9 cellular contexts compared by ENCODE assay signal in the genomic region with DNA sequence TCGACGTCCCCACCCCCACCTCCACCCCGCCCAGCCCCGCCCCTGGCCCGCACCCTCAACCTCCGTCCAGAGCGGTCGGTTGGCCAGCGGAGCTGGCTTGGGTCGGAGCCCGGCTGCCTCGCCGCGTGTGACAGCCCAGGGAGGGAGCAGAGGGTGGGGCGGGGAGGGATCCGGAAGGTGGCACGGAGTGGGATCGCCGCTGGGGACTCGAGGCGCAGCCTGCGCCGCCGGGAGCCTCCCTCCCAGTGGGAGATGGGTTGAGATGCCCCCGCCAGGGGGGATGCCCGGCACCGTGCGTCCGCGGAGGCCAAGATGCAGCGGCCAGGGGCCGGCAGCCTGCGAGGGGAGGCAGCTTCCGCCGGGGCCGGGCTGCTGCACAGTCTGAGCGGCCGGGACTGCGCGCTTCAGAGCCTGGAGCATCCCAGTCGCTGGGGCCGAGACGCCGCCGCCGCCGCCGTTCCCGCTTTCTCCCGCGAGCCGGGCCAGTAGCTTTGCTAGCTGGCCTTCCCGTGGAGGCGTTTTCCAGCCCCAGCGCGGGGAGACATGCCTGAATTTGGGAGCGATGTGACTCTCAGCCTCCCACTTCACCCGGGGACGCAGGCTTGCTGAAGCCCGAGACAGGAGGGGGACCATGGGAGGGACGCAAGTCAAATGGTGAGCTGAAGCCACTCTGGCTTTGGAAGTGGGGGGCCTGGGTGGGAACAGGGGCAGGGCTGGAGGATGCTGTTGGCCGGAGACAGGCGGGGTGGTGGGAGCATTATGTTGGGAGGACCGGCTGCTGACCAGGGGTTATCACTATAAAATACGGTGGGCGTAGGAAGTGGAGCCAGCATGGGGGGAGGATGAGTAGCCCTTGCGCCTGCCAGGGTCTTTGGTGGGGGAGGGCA. TPM values are rescaled to one million over a fixed set of nuclear protein-coding genes. Genes with fewer than 3 reads are reported as not detected.
A peak's percentile ranks its signal among the peaks of the same experiment; 100 is the strongest.
DNase-seq lines count a peak whose midpoint lies in the region; ATAC-seq, FAIRE-seq and TF ChIP-seq lines count a peak whose summit lies in the region.
"Had no signal": no experiment of that assay in that cellular context is flagged by ENCODE, and none has a peak within 500 bp of the region (broad histone marks: within the 10 kb centered on the region; RNA-seq: fewer than 3 reads in every experiment).

No MANE protein-coding gene starts in this region.

- RAD21 ChIA-PET in GM12878 (lab: Charles Lee; ENCODE audit: unreplicated experiment): interaction anchor here (6.7 kb wide), 1 partner anchor 43 kb away, joined by 109 read pairs; a partner anchor contains a TSS

- peak; percentile 63 for ATAC-seq in GM12878
- peak; percentile 83 to 90 (median 84) for ATAC-seq in psoas muscle
- no peak for ATAC-seq in HG03571 (IDR thresholded peaks at IDR 0.05; ENCODE audit: unreplicated experiment)
- ATAC-seq in HG02973 (IDR thresholded peaks at IDR 0.05; ENCODE audit: unreplicated experiment): no peak

- POLR2A ChIA-PET in GM12878 (lab: Charles Lee): no interaction called here

- no peak for TF ChIP-seq EP300 in GM12878 (IDR thresholded peaks at IDR 0.05; ENCODE audit: borderline replicate concordance in 1 of 2, control insufficient read depth in 1 of 2, low read depth in 2 of 2, low read length in 2 of 2)

- H4K20me1 ChIP-seq in GM12878 (ENCODE audit: control insufficient read depth, insufficient read depth): no peaks in the 10 kb centered on the region

- H3K4me1 ChIP-seq in GM12878 (ENCODE audit: control insufficient read depth, insufficient read depth, low read length) (peaks cover 12% of the 10 kb centered on the region), psoas muscle (peaks cover 30% of the 10 kb centered on the region)

- FAIRE-seq in GM12878 (lab: Jason Lieb, UNC): no peak
- FAIRE-seq: A204.1 had no signal

- TF ChIP-seq CTCF in GM12878 (IDR thresholded peaks at IDR 0.05 in 2 of 3, conservative IDR thresholded peaks at IDR 0.05 in 1 of 3; ENCODE audit: control insufficient read depth in 2 of 3, extremely low read depth in 1 of 3, insufficient read depth in 1 of 3, low read depth in 3 of 3, low read length in 3 of 3) (no peak), psoas muscle (IDR thresholded peaks at IDR 0.05) (no peak)

- CTCF ChIA-PET in GM12878 (lab: Yijun Ruan, JAX): interaction anchor here (8.8 kb wide), 1 partner anchor 45 kb away, joined by 180 read pairs; no protein-coding TSS in a partner anchor

- SMC1A ChIA-PET in GM12878 (lab: Charles Lee; ENCODE audit: uncharacterized antibody, unreplicated experiment): no interaction called here

- intact Hi-C loops in GM12878 (cut with micrococcal nuclease; ENCODE audit: unreplicated experiment) (no loop called here), psoas muscle (cut with DNase I) (loop anchor here in 1 of 2 donors (5.0 kb wide), 1 partner anchor 100 kb away; a partner anchor contains a TSS)

- peak; percentile 8 for DNase-seq in DMS153 (lab: John Stamatoyannopoulos, UW)
- DNase-seq in DMS153 treated with DMSO at 0.1 percent for 48 hours (lab: John Stamatoyannopoulos, UW; ENCODE audit: unreplicated experiment): no peak
- peak; percentile 71 for DNase-seq in NCI-H69 (lab: John Stamatoyannopoulos, UW)
- DNase-seq in GM12878 (ENCODE audit: low read depth, low spot score): no peak
- DNase-seq in hypothalamus (lab: John Stamatoyannopoulos, UW): peak in 49 of 51 donors; percentile 32 to 86 (median 67)
- peak; percentile 76 to 86 for DNase-seq in psoas muscle

- peaks cover 5 to 8% of the 10 kb centered on the region in 2 experiments; a peak in 2 of 4 replicates for H3K27me3 ChIP-seq in GM12878 (replicated peaks in 1 of 2; ENCODE audit: control insufficient read depth in 2 of 2, insufficient read depth in 2 of 2, low read length in 1 of 2)
- H3K27me3 ChIP-seq in psoas muscle (ENCODE audit: insufficient read depth in 3 of 3, low read length in 2 of 3): no peaks in the 10 kb centered on the region

- 18% methylated on average over 35 of the region's 67 CpGs for WGBS in GM12878 (ENCODE audit: insufficient coverage, insufficient replicate concordance, low lambda C conversion rate, missing lambda C conversion rate)
- 1 to 3% (median 2%) methylated on average over 28 to 67 of the region's 67 CpGs for WGBS in psoas muscle, 3 donors

- H3K4me3 ChIP-seq in GM12878 (peak overlapping the region; percentile 72; the same call in 1 of the 2 replicates), psoas muscle (peak overlapping the region; percentile 89)

- no TSS peak for BruUV-seq in GM12878 (replicated peaks; lab: Mats Ljungman, UMichigan)

- TF ChIP-seq RAD21 in GM12878 (IDR thresholded peaks at IDR 0.05; ENCODE audit: insufficient read depth, low read depth, low read length): no peak

- no peaks in the 10 kb centered on the region for H3K79me2 ChIP-seq in GM12878 (ENCODE audit: control insufficient read depth, insufficient read depth, low read length)

- H2AFZ ChIP-seq in GM12878 (ENCODE audit: control insufficient read depth, low read depth, low read length): peak overlapping the region; percentile 78

- H3K9me3 ChIP-seq in GM12878 (replicated peaks; ENCODE audit: control insufficient read depth, insufficient read depth, low read length) (no peaks in the 10 kb centered on the region), psoas muscle (no peaks in the 10 kb centered on the region)

- no peak for TF ChIP-seq POLR2A in GM12878 (IDR thresholded peaks at IDR 0.05; ENCODE audit: low read depth, low read length)

- H3K9ac ChIP-seq in GM12878 (ENCODE audit: control insufficient read depth, insufficient read depth, low read length): peak overlapping the region; percentile 40; the same call in 1 of the 2 replicates

- H3K27ac ChIP-seq in GM12878 (ENCODE audit: control insufficient read depth, insufficient read depth) (no peak overlapping the region), psoas muscle (peak overlapping the region; percentile 85)

- in situ Hi-C loops in GM12878 (cut with MboI): no loop called here

- H3K4me2 ChIP-seq in GM12878 (ENCODE audit: control insufficient read depth, insufficient read depth): peak overlapping the region; percentile 94

- no peaks in the 10 kb centered on the region for H3K36me3 ChIP-seq in GM12878 (ENCODE audit: control insufficient read depth in 2 of 2, insufficient read depth in 2 of 2, low read length in 1 of 2)
- H3K36me3 ChIP-seq in psoas muscle (ENCODE audit: insufficient read depth in 1 of 2, low read depth in 1 of 2): peaks cover 0 to 22% of the 10 kb centered on the region in 2 donors

RNA-seq across cellular contexts. Expression of a gene that starts 40.2 kb away (rescaled TPM):
- total RNA-seq in GM12878 (2013; cell fraction: nucleolus; rRNA removed): 3.7 and 5.0 TPM in 2 replicates
- total RNA-seq in GM12878 (2014; rRNA removed) (0.62 and 2.2 TPM in 2 replicates), GM12878 (2014; rRNA removed; fragmentation: Illumina TruSeq; extraction: Trizol) (0.89 and 1.0 TPM in 2 replicates), GM12878 (2021) (1.1 and 1.4 TPM in 2 replicates), psoas muscle (10 to 100 TPM in 2 of 4 donors, 1 to 10 TPM in 2; 4.5 to 12.9 (median 9.6) TPM)
- polyA plus RNA-seq in GM12878 (2011; ENCODE audit: low read depth): 0.77 TPM
- polyA plus RNA-seq in GM12878 (2011; rRNA removed) (0.10 and 0.17 TPM in 2 replicates), GM12878 (2014; fragmentation: Illumina TruSeq; extraction: Trizol) (0.82 and 0.93 TPM in 2 replicates), GM12878 (2014; fragmentation: Nextera tagmentation; extraction: Ambion mirVana) (under 1 TPM; 0.23 to 0.26 TPM), GM12878 (2014; rRNA removed) (0.55 and 0.88 TPM in 2 replicates), GM12878 (2016; fragmentation: Nextera tagmentation; extraction: Ambion mirVana) (under 1 TPM; 0.39 to 0.44 TPM), psoas muscle (1 to 10 TPM; 1.4 to 4.9 (median 2.6) TPM)
- 0.07 and 0.08 TPM in 2 replicates for polyA plus RNA-seq in GM12878 (2011; cell fraction: cytosol; rRNA removed)
- 0.07 and 0.27 TPM in 2 replicates for polyA plus RNA-seq in GM12878 (2011; cell fraction: nucleus; rRNA removed)
- polyA plus RNA-seq in GM12878 (2012): 0.56 and 0.64 TPM in 2 replicates
- 0.07 and 0.26 TPM in 2 replicates for polyA minus RNA-seq in GM12878 (2011; rRNA and poly(A)+ RNA removed)
- not detected in 2 replicates for polyA minus RNA-seq in GM12878 (2011; cell fraction: cytosol; rRNA and poly(A)+ RNA removed)
- polyA minus RNA-seq in GM12878 (2011; cell fraction: nucleus; rRNA and poly(A)+ RNA removed): under 0.01 and 0.19 TPM in 2 replicates

RNA-seq across cellular contexts. Expression of a gene that starts 47.8 kb away (rescaled TPM):
- 18.7 and 19.4 TPM in 2 replicates for total RNA-seq in GM12878 (2013; cell fraction: nucleolus; rRNA removed)
- total RNA-seq in GM12878 (2014; rRNA removed) (51.2 and 54.1 TPM in 2 replicates), GM12878 (2014; rRNA removed; fragmentation: Illumina TruSeq; extraction: Trizol) (44.3 and 45.6 TPM in 2 replicates), GM12878 (2021) (38.2 and 38.8 TPM in 2 replicates), psoas muscle (100 to 1,000 TPM in 1 of 4 donors, 10 to 100 TPM in 3; 61.2 to 167 (median 87.7) TPM)
- polyA plus RNA-seq in GM12878 (2011; ENCODE audit: low read depth): 12.1 TPM
- polyA plus RNA-seq in GM12878 (2011; rRNA removed) (42.0 and 43.8 TPM in 2 replicates), GM12878 (2014; fragmentation: Illumina TruSeq; extraction: Trizol) (55.2 and 67.2 TPM in 2 replicates), GM12878 (2014; fragmentation: Nextera tagmentation; extraction: Ambion mirVana) (10 to 100 TPM; 16.5 to 21.4 TPM), GM12878 (2014; rRNA removed) (27.9 and 36.0 TPM in 2 replicates), GM12878 (2016; fragmentation: Nextera tagmentation; extraction: Ambion mirVana) (10 to 100 TPM; 71.3 to 79.9 TPM), psoas muscle (10 to 100 TPM; 49.8 to 96.8 (median 56.7) TPM)
- polyA plus RNA-seq in GM12878 (2011; cell fraction: cytosol; rRNA removed): 25.3 and 27.1 TPM in 2 replicates
- 13.5 and 14.4 TPM in 2 replicates for polyA plus RNA-seq in GM12878 (2011; cell fraction: nucleus; rRNA removed)
- 19.7 and 19.8 TPM in 2 replicates for polyA plus RNA-seq in GM12878 (2012)
- 29.6 and 33.5 TPM in 2 replicates for polyA minus RNA-seq in GM12878 (2011; rRNA and poly(A)+ RNA removed)
- polyA minus RNA-seq in GM12878 (2011; cell fraction: cytosol; rRNA and poly(A)+ RNA removed): 20.6 and 21.0 TPM in 2 replicates
- 8.2 and 15.6 TPM in 2 replicates for polyA minus RNA-seq in GM12878 (2011; cell fraction: nucleus; rRNA and poly(A)+ RNA removed)

RNA-seq across cellular contexts. Expression of a gene that starts 58.7 kb away (rescaled TPM):
- total RNA-seq in GM12878 (2013; cell fraction: nucleolus; rRNA removed): not detected in 2 replicates
- not detected in 2 replicates for total RNA-seq in GM12878 (2014; rRNA removed)
- total RNA-seq in GM12878 (2014; rRNA removed; fragmentation: Illumina TruSeq; extraction: Trizol): not detected in 2 replicates
- total RNA-seq in GM12878 (2021): not detected in 2 replicates
- not detected for polyA plus RNA-seq in GM12878 (2011; ENCODE audit: low read depth)
- not detected in 2 replicates for polyA plus RNA-seq in GM12878 (2011; rRNA removed)
- polyA plus RNA-seq in GM12878 (2011; cell fraction: cytosol; rRNA removed): not detected in 2 replicates
- polyA plus RNA-seq in GM12878 (2011; cell fraction: nucleus; rRNA removed): not detected in 2 replicates
- not detected in 2 replicates for polyA plus RNA-seq in GM12878 (2012)
- not detected in 2 replicates for polyA plus RNA-seq in GM12878 (2014; fragmentation: Illumina TruSeq; extraction: Trizol)
- not detected for polyA plus RNA-seq in GM12878 (2014; fragmentation: Nextera tagmentation; extraction: Ambion mirVana)
- not detected in 2 replicates for polyA plus RNA-seq in GM12878 (2014; rRNA removed)
- polyA plus RNA-seq in GM12878 (2016; fragmentation: Nextera tagmentation; extraction: Ambion mirVana): not detected
- not detected in 2 replicates for polyA minus RNA-seq in GM12878 (2011; rRNA and poly(A)+ RNA removed)
- polyA minus RNA-seq in GM12878 (2011; cell fraction: cytosol; rRNA and poly(A)+ RNA removed): not detected in 2 replicates
- polyA minus RNA-seq in GM12878 (2011; cell fraction: nucleus; rRNA and poly(A)+ RNA removed): not detected in 2 replicates
- 10 to 100 TPM in 1 of 4 donors, 1 to 10 TPM in 3; 6.2 to 12.3 (median 8.3) TPM for total RNA-seq in psoas muscle
- 10 to 100 TPM in 1 of 3 donors, 1 to 10 TPM in 2; 1.0 to 24.5 (median 4.4) TPM for polyA plus RNA-seq in psoas muscle

Comparison
In these comparisons a context has a peak if more than half of its experiments do, and no peak if none do; other contexts are left out.
1. DNase-seq: peak in DMS153 (single experiment), NCI-H69 (single experiment), hypothalamus (49 of 51) and psoas muscle (2 of 2); none in DMS153 treated with DMSO at 0.1 percent for 48 hours (single experiment) and GM12878 (single experiment).
2. ATAC-seq: peak in GM12878 (single experiment) and psoas muscle (4 of 4); none in HG03571 (single experiment) and HG02973 (single experiment).
3. RNA of a gene that starts 58.7 kb away (total RNA-seq): 6.2 to 12.3 TPM in psoas muscle; not detected in GM12878; every median in the first group is over 4 times any median in the second.